In genomic region chr4:30537462-30537861, GRCh38 we compare ENCODE assay signal across 17 cellular contexts.
DNase-seq lines count a peak whose midpoint lies in the region; ATAC-seq and TF ChIP-seq lines count a peak whose summit lies in the region.
"Had no signal": no experiment of that assay in that cellular context is flagged by ENCODE, and none has a peak within 500 bp of the region (broad histone marks: within the 10 kb centered on the region; RNA-seq: fewer than 3 reads in every experiment).

No MANE protein-coding gene starts in this region.

- H3K4me1 Mint-ChIP-seq in HFFc6 (ENCODE audit: low read depth) (peaks cover 13% of the 10 kb centered on the region), natural killer cell (no peaks in the 10 kb centered on the region)
- H3K4me1 Mint-ChIP-seq in stimulated activated naive B cell treated with anti-CD40 and anti-IgM and Interleukin-4, amounts not matched to agents 10 μg/mL and 1 μg/mL and 100 μg/mL, for 72 hours: no peaks in the 10 kb centered on the region
- H3K4me1 Mint-ChIP-seq: activated CD4-positive, alpha-beta memory T cell treated with anti-CD3 and anti-CD28 coated beads, Interleukin-2, amount 10 ng/mL, durations not matched to agents 7 days and 5 days; T-helper 17 cell had no signal

- H3K27me3 Mint-ChIP-seq in HFFc6 (ENCODE audit: insufficient read depth) (peaks cover under 1% of the 10 kb centered on the region; the same call in 1 of the 2 replicates), natural killer cell (ENCODE audit: low read depth in 2 of 2) (no peaks in the 10 kb centered on the region)
- no peaks in the 10 kb centered on the region for H3K27me3 Mint-ChIP-seq in stimulated activated naive B cell treated with anti-CD40 and anti-IgM and Interleukin-4, amounts not matched to agents 10 μg/mL and 1 μg/mL and 100 μg/mL, for 72 hours
- H3K27me3 Mint-ChIP-seq: activated CD4-positive, alpha-beta memory T cell treated with anti-CD3 and anti-CD28 coated beads, Interleukin-2, amount 10 ng/mL, durations not matched to agents 7 days and 5 days; activated naive CD8-positive, alpha-beta T cell; effector memory CD8-positive, alpha-beta T cell; T-helper 17 cell had no signal

- DNase-seq in HFFc6: peak; percentile 41
- peak; percentile 61 for DNase-seq in SW480 (ENCODE audit: low spot score)
- peak; percentile 91 for DNase-seq in fibroblast of pulmonary artery (ENCODE audit: low read depth)
- DNase-seq in sciatic nerve (ENCODE audit: low spot score): no peak
- DNase-seq in mesenteric fat pad (ENCODE audit: low spot score): no peak
- no peak for DNase-seq in activated naive CD4-positive, alpha-beta T cell treated with Interleukin-2 at 50 U/mL for 16 hours
- DNase-seq in stimulated activated naive B cell treated with anti-CD40 and anti-IgM and Interleukin-4, amounts not matched to agents 10 μg/mL and 1 μg/mL and 100 μg/mL, for 72 hours: no peak
- DNase-seq in natural killer cell: no peak
- DNase-seq: activated CD4-positive, alpha-beta memory T cell treated with anti-CD3 and anti-CD28 coated beads, Interleukin-2, amount 10 ng/mL, durations not matched to agents 7 days and 5 days; Calu3; effector memory CD8-positive, alpha-beta T cell; stimulated activated CD4-positive, alpha-beta T cell treated with anti-CD3 and anti-CD28 coated beads, Interleukin-2, amount 100 ng/mL, for 24 hours; stimulated activated naive CD4-positive, alpha-beta T cell treated with Interleukin-2 at 50 U/mL for 16 hours; T-helper 17 cell had no signal

- peak; percentile 56 for ATAC-seq in sciatic nerve
- no peak for ATAC-seq in stimulated activated naive B cell treated with anti-CD40 and anti-IgM and Interleukin-4, amounts not matched to agents 10 μg/mL and 1 μg/mL and 100 μg/mL, for 72 hours (replicated peaks)
- no peak for ATAC-seq in natural killer cell
- ATAC-seq: effector memory CD8-positive, alpha-beta T cell; GM12878; T-helper 17 cell had no signal

- H3K27ac Mint-ChIP-seq in HFFc6 (no peak overlapping the region), natural killer cell (no peak overlapping the region)
- no peak overlapping the region for H3K27ac Mint-ChIP-seq in stimulated activated naive B cell treated with anti-CD40 and anti-IgM and Interleukin-4, amounts not matched to agents 10 μg/mL and 1 μg/mL and 100 μg/mL, for 72 hours
- H3K27ac Mint-ChIP-seq: activated CD4-positive, alpha-beta memory T cell treated with anti-CD3 and anti-CD28 coated beads, Interleukin-2, amount 10 ng/mL, durations not matched to agents 7 days and 5 days; activated naive CD8-positive, alpha-beta T cell; effector memory CD8-positive, alpha-beta T cell; T-helper 17 cell had no signal

- H3K4me3 ChIP-seq in fibroblast of pulmonary artery (replicated peaks; ENCODE audit: low read depth, low read length): no peak overlapping the region
- H3K4me3 ChIP-seq: GM12878, neural progenitor cell had no signal

- no peak overlapping the region for H3K4me3 Mint-ChIP-seq in HFFc6
- H3K4me3 Mint-ChIP-seq in stimulated activated naive B cell treated with anti-CD40 and anti-IgM and Interleukin-4, amounts not matched to agents 10 μg/mL and 1 μg/mL and 100 μg/mL, for 72 hours: no peak overlapping the region
- H3K4me3 Mint-ChIP-seq in natural killer cell: no peak overlapping the region
- H3K4me3 Mint-ChIP-seq: activated CD4-positive, alpha-beta memory T cell treated with anti-CD3 and anti-CD28 coated beads, Interleukin-2, amount 10 ng/mL, durations not matched to agents 7 days and 5 days; activated naive CD8-positive, alpha-beta T cell; effector memory CD8-positive, alpha-beta T cell; neural progenitor cell; T-helper 17 cell had no signal

- H3K9me3 Mint-ChIP-seq in HFFc6: peaks cover 4% of the 10 kb centered on the region
- peaks cover 4 to 5% of the 10 kb centered on the region in 2 donors for H3K9me3 Mint-ChIP-seq in stimulated activated naive B cell treated with anti-CD40 and anti-IgM and Interleukin-4, amounts not matched to agents 10 μg/mL and 1 μg/mL and 100 μg/mL, for 72 hours
- peaks cover 15 to 19% of the 10 kb centered on the region in 2 donors for H3K9me3 Mint-ChIP-seq in natural killer cell

- TF ChIP-seq CTCF in HFFc6 (IDR thresholded peaks at IDR 0.05): no peak
- TF ChIP-seq CTCF in fibroblast of pulmonary artery (IDR thresholded peaks at IDR 0.05; ENCODE audit: low read length, missing control alignments): no peak
- TF ChIP-seq CTCF in natural killer cell (IDR thresholded peaks at IDR 0.05): no peak

- intact Hi-C loops in sciatic nerve (cut with DNase I) (no loop called here), natural killer cell (cut with micrococcal nuclease) (no loop called here)

- no peaks in the 10 kb centered on the region for H3K36me3 Mint-ChIP-seq in HFFc6 (ENCODE audit: low read depth)
- no peaks in the 10 kb centered on the region for H3K36me3 Mint-ChIP-seq in stimulated activated naive B cell treated with anti-CD40 and anti-IgM and Interleukin-4, amounts not matched to agents 10 μg/mL and 1 μg/mL and 100 μg/mL, for 72 hours
- no peaks in the 10 kb centered on the region for H3K36me3 Mint-ChIP-seq in natural killer cell
- H3K36me3 Mint-ChIP-seq: activated naive CD8-positive, alpha-beta T cell; neural progenitor cell had no signal

Comparison
In these comparisons a context has a peak if more than half of its experiments do, and no peak if none do; other contexts are left out.
1. DNase-seq: peak in HFFc6 (single experiment), SW480 (single experiment) and fibroblast of pulmonary artery (single experiment); none in sciatic nerve (single experiment), mesenteric fat pad (single experiment), activated naive CD4-positive, alpha-beta T cell treated with Interleukin-2 at 50 U/mL for 16 hours (single experiment), stimulated activated naive B cell treated with anti-CD40 and anti-IgM and Interleukin-4, amounts not matched to agents 10 μg/mL and 1 μg/mL and 100 μg/mL, for 72 hours (single experiment) and natural killer cell (single experiment).